Comparison of ENCODE assay signal across 17 cellular contexts in genomic region chr21:14918542-14918941, GRCh38.
DNase-seq lines count a peak whose midpoint lies in the region; ATAC-seq and TF ChIP-seq lines count a peak whose summit lies in the region.
"Had no signal": no experiment of that assay in that cellular context is flagged by ENCODE, and none has a peak within 500 bp of the region (broad histone marks: within the 10 kb centered on the region; RNA-seq: fewer than 3 reads in every experiment).

No MANE protein-coding gene starts in this region.

- H3K4me1 ChIP-seq in GM23248 (ENCODE audit: insufficient read depth): peaks cover 40% of the 10 kb centered on the region
- H3K4me1 ChIP-seq: A549 had no signal

- H3K27me3 ChIP-seq in GM23248 (replicated peaks; ENCODE audit: insufficient read depth): no peaks in the 10 kb centered on the region
- H3K27me3 ChIP-seq in WERI-Rb-1 (ENCODE audit: insufficient read depth, low read depth, severe bottlenecking): no peaks in the 10 kb centered on the region
- H3K27me3 ChIP-seq: stomach had no signal

- no peaks in the 10 kb centered on the region for H3K9me2 ChIP-seq in GM23248 (ENCODE audit: insufficient read depth)

- TF ChIP-seq CTCF in WERI-Rb-1 (IDR thresholded peaks at IDR 0.05; ENCODE audit: low read depth, low read length): no peak

- H3K9me3 ChIP-seq in GM23248 (ENCODE audit: low read depth) (no peaks in the 10 kb centered on the region), WERI-Rb-1 (ENCODE audit: severe bottlenecking) (no peaks in the 10 kb centered on the region)
- H3K9me3 ChIP-seq: A549, stomach had no signal

- peak overlapping the region; percentile 72 for H2AFZ ChIP-seq in GM23248

- H3K4me3 ChIP-seq in GM23248: peak overlapping the region; percentile 60
- H3K4me3 ChIP-seq in WERI-Rb-1 (ENCODE audit: low read depth, low read length): no peak overlapping the region
- H3K4me3 ChIP-seq: A549, stomach had no signal

- in situ Hi-C loops in GM23248 (cut with MboI): no loop called here

- H3K9ac ChIP-seq in GM23248: peak overlapping the region; percentile 44

- no peaks in the 10 kb centered on the region for H3K79me2 ChIP-seq in GM23248 (ENCODE audit: insufficient read depth)

- 25 to 38% methylated on average over 6 of the region's 6 CpGs for WGBS in GM23248 (ENCODE audit: low coverage in 1 of 2, low lambda C conversion rate in 2 of 2, missing lambda C conversion rate in 2 of 2), 2 experiments

- H3F3A ChIP-seq in GM23248 (ENCODE audit: insufficient read depth): peaks cover 19% of the 10 kb centered on the region; the same call in 1 of the 2 replicates

- ATAC-seq in HG02763 (IDR thresholded peaks at IDR 0.05; ENCODE audit: unreplicated experiment): no peak
- ATAC-seq: A549; activated naive CD4-positive, alpha-beta T cell treated with anti-CD3 and anti-CD28 coated beads, Interleukin-2, amount 50 U/mL, for 72 hours had no signal

- H3K36me3 ChIP-seq in GM23248 (ENCODE audit: low read depth) (no peaks in the 10 kb centered on the region), WERI-Rb-1 (no peaks in the 10 kb centered on the region)
- H3K36me3 ChIP-seq: stomach had no signal

- DNase-seq in AG08395 (ENCODE audit: low spot score) (peak; percentile 16), GM23248 (peak; percentile 37), WERI-Rb-1 (peak; percentile 10), islet precursor cell (peak; percentile 57), 8988T (no peak), NCI-H1417 treated with DMSO at 0.1 percent for 48 hours (lab: John Stamatoyannopoulos, UW) (no peak), COLO829 (ENCODE audit: low spot score) (no peak)
- DNase-seq: cortex of kidney; left cardiac atrium; NCI-H1694; NK-92 treated with Interleukin-12 subunit alpha and Interleukin-12 subunit beta, amount 100 ng/mL, for 24 hours; RPMI8226; stimulated activated CD4-positive, alpha-beta T cell treated with anti-CD3 and anti-CD28 coated beads, Interleukin-4, amount 100 ng/mL, for 24 hours; stomach had no signal

- peak overlapping the region; percentile 63 for H3K4me2 ChIP-seq in GM23248 (ENCODE audit: unreplicated experiment)
- H3K4me2 ChIP-seq: A549 had no signal

- H3K27ac ChIP-seq in GM23248: no peak overlapping the region
- H3K27ac ChIP-seq in WERI-Rb-1: no peak overlapping the region
- H3K27ac ChIP-seq: A549, stomach had no signal

- H4K20me1 ChIP-seq in GM23248 (ENCODE audit: insufficient read depth): no peaks in the 10 kb centered on the region

Comparison
In these comparisons a context has a peak if more than half of its experiments do, and no peak if none do; other contexts are left out.
1. DNase-seq: peak in AG08395 (single experiment), GM23248 (single experiment), WERI-Rb-1 (single experiment) and islet precursor cell (single experiment); none in 8988T (single experiment), NCI-H1417 treated with DMSO at 0.1 percent for 48 hours (single experiment) and COLO829 (single experiment).